8 cellular contexts compared by ENCODE assay signal in the genomic region with DNA sequence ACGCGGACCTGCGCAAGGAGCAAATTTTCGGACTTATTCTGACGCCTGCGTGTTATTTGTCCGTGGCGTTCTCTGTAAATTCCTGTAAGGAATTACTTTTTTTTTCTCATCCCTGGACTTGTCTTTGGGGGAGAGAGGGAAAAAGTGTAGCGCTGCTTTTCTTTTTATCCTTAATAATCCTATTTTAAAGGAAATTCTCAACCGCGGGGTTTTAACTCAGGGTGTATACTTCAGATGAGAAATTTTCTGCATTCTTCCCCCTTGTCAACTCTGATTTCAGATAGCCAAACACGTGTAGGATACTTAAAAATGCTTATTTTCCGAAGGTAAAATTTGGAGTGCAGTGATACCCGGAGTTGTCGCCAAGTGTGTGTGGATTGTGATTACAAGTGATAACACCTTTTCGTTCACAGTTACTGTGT. TPM values are rescaled to one million over a fixed set of nuclear protein-coding genes. Genes with fewer than 3 reads are reported as not detected.
A peak's percentile ranks its signal among the peaks of the same experiment; 100 is the strongest.
DNase-seq lines count a peak whose midpoint lies in the region; ATAC-seq and TF ChIP-seq lines count a peak whose summit lies in the region.

No MANE protein-coding gene starts in this region.

- TF ChIP-seq CTCF in OCI-LY1 (IDR thresholded peaks at IDR 0.05; ENCODE audit: low read length) (no peak), dorsolateral prefrontal cortex (IDR thresholded peaks at IDR 0.05 in 54 of 56, conservative IDR thresholded peaks at IDR 0.05 in 2 of 56; ENCODE audit: low read depth in 1 of 56, partially characterized antibody in 56 of 56) (peak in 1 of 56 donors; percentile 7), GM13977 (IDR thresholded peaks at IDR 0.05; ENCODE audit: extremely low read depth, insufficient read depth, missing control alignments) (no peak)

- H3K36me3 Mint-ChIP-seq in naive thymus-derived CD8-positive, alpha-beta T cell, result peaks cover 0 to 17% (median 5%) of the 10 kb centered on the region in 3 donors

- H3K27ac Mint-ChIP-seq in naive thymus-derived CD8-positive, alpha-beta T cell, result peak overlapping the region; percentile 90 to 98 (median 97)

- in situ Hi-C loops in GM13977 (cut with MboI; ENCODE audit: low pct_unique_long_range_greater_than_20kb, low sequenced_read_pairs, unreplicated experiment), result no loop called here

- no peaks in the 10 kb centered on the region for H3F3A ChIP-seq in OCI-LY1 (ENCODE audit: insufficient read depth, low read length)

- intact Hi-C loops in dorsolateral prefrontal cortex (cut with DNase I), result loop anchor here (2.0 to 5.0 kb wide), 2 partner anchors 535 kb away; partner anchors contain the start of gene YTHDC2 (in 2 of the 2)

- no peaks in the 10 kb centered on the region for H4K20me1 ChIP-seq in OCI-LY1 (ENCODE audit: insufficient read depth, low read length)

- H3K9me2 ChIP-seq in OCI-LY1 (ENCODE audit: low read depth, low read length), result no peaks in the 10 kb centered on the region

- H3K9me3 Mint-ChIP-seq in naive thymus-derived CD8-positive, alpha-beta T cell, result no peaks in the 10 kb centered on the region

- peaks cover 40% of the 10 kb centered on the region for H3K4me1 ChIP-seq in OCI-LY1 (ENCODE audit: insufficient read depth, low read length, severe bottlenecking)

- H3K4me3 ChIP-seq in GM08714 (ENCODE audit: low read length) (peak overlapping the region; percentile 97), OCI-LY1 (ENCODE audit: low read depth, low read length, poor library complexity, severe bottlenecking) (peak overlapping the region; percentile 94), dorsolateral prefrontal cortex (peak overlapping the region; percentile 67 to 98 (median 88))

- DNase-seq in dorsolateral prefrontal cortex (no peak), NCI-H1930 (lab: John Stamatoyannopoulos, UW) (no peak), NCI-H446 (lab: John Stamatoyannopoulos, UW) (no peak), GM13977 (ENCODE audit: low spot score) (no peak)
- peak in 2 of 10 donors; percentile 5 to 12 for DNase-seq in naive thymus-derived CD8-positive, alpha-beta T cell

- no peaks in the 10 kb centered on the region for H3K27me3 Mint-ChIP-seq in naive thymus-derived CD8-positive, alpha-beta T cell

- H2AFZ ChIP-seq in OCI-LY1 (ENCODE audit: low read length), result no peak overlapping the region

- peak overlapping the region; percentile 85 for H3K4me2 ChIP-seq in OCI-LY1 (ENCODE audit: low read length)

- H3K36me3 ChIP-seq in OCI-LY1 (ENCODE audit: insufficient read depth, low read length), result peaks cover 24% of the 10 kb centered on the region

- POLR2A ChIA-PET in naive thymus-derived CD8-positive, alpha-beta T cell (lab: Charles Lee), result no interaction called here

- H3K9ac ChIP-seq in OCI-LY1 (ENCODE audit: low read length), result peak overlapping the region; percentile 94

- H3K27me3 ChIP-seq in OCI-LY1 (ENCODE audit: insufficient read depth, low read length), result no peaks in the 10 kb centered on the region
- no peaks in the 10 kb centered on the region for H3K27me3 ChIP-seq in dorsolateral prefrontal cortex

- H3K27ac ChIP-seq in OCI-LY1 (ENCODE audit: low read depth, low read length, poor library complexity, severe bottlenecking) (peak overlapping the region; percentile 65), dorsolateral prefrontal cortex (peak overlapping the region in 52 of 59 donors; percentile 7 to 96 (median 87))

- ATAC-seq in naive thymus-derived CD8-positive, alpha-beta T cell, result no peak
- ATAC-seq in HG02852 (IDR thresholded peaks at IDR 0.05; ENCODE audit: unreplicated experiment), result no peak

- no peaks in the 10 kb centered on the region for H3K9me3 ChIP-seq in OCI-LY1 (ENCODE audit: low read length)

- H3K4me3 Mint-ChIP-seq in naive thymus-derived CD8-positive, alpha-beta T cell, result peak overlapping the region; percentile 96 to 100 (median 100)

- H3K4me1 Mint-ChIP-seq in naive thymus-derived CD8-positive, alpha-beta T cell, result peaks cover 11 to 57% (median 52%) of the 10 kb centered on the region in 4 donors

- H3K79me2 ChIP-seq in OCI-LY1 (ENCODE audit: insufficient read depth, low read length), result peaks cover 56% of the 10 kb centered on the region

RNA-seq across cellular contexts. Expression of gene DCP2, which starts 0.9 kb away (rescaled TPM):
- total RNA-seq in dorsolateral prefrontal cortex, result 10 to 100 TPM; 38.5 to 94.6 (median 64.7) TPM
- total RNA-seq in naive thymus-derived CD8-positive, alpha-beta T cell, result 10 to 100 TPM; 65.1 to 67.9 TPM
- 10 to 100 TPM; 48.3 to 53.0 (median 50.7) TPM for polyA plus RNA-seq in naive thymus-derived CD8-positive, alpha-beta T cell

RNA-seq across cellular contexts. Expression of gene REEP5, which starts 55.4 kb away (rescaled TPM):
- 100 to 1,000 TPM in 119 of 120 experiments, 10 to 100 TPM in 1; 87.5 to 287 (median 217) TPM for total RNA-seq in dorsolateral prefrontal cortex
- 10 to 100 TPM; 33.1 to 35.4 TPM for total RNA-seq in naive thymus-derived CD8-positive, alpha-beta T cell
- 10 to 100 TPM; 35.5 to 59.2 (median 39.3) TPM for polyA plus RNA-seq in naive thymus-derived CD8-positive, alpha-beta T cell
